In the genomic region with DNA sequence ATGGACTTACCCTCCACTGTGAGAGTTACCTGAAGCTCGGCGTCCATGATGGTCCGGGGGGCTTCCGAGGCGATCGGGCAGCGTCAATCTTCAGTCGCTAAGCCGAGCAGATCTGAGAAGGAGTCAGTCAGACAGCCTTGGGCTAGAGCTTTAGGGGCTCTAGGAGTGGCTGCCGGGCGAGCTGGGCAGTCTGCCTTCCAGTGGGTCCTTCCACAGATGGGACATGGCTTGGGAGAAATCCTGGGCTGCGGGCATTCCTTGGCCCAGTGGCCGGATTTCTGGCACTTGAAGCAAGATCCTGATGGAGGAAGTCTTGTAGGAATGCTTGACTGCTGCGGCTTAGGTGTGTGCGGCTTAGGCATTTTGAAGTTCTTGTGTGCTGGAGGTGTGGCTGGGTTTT, we compare ENCODE assay signal across 23 cellular contexts. TPM values are rescaled to one million over a fixed set of nuclear protein-coding genes. Genes with fewer than 3 reads are reported as not detected.
"Had no signal": no experiment of that assay in that cellular context is flagged by ENCODE, and none has a peak within 500 bp of the region (broad histone marks: within the 10 kb centered on the region; RNA-seq: fewer than 3 reads in every experiment).

No MANE protein-coding gene starts in this region.

RNA-seq across cellular contexts. Expression of a gene that starts 5.7 kb away (rescaled TPM):
- total RNA-seq: activated CD4-positive, alpha-beta memory T cell treated with anti-CD3 and anti-CD28 coated beads, Interleukin-2, amount 10 ng/mL, durations not matched to agents 7 days and 5 days; activated CD4-positive, alpha-beta T cell treated with anti-CD3 and anti-CD28 coated beads for 36 hours; activated CD4-positive, alpha-beta T cell treated with anti-CD3 and anti-CD28 coated beads, Interleukin-2, amount 10 ng/mL, durations not matched to agents 7 days and 5 days; activated CD8-positive, alpha-beta memory T cell treated with anti-CD3 and anti-CD28 coated beads, Interleukin-2, amount 10 ng/mL, durations not matched to agents 7 days and 5 days; activated CD8-positive, alpha-beta T cell treated with anti-CD3 and anti-CD28 coated beads, Interleukin-2, amount 10 ng/mL, durations not matched to agents 7 days and 5 days; activated naive CD4-positive, alpha-beta T cell treated with anti-CD3 and anti-CD28 coated beads for 36 hours; activated naive CD4-positive, alpha-beta T cell treated with anti-CD3 and anti-CD28 coated beads, Interleukin-2, amount 50 U/mL, for 72 hours; activated T-cell treated with anti-CD3 and anti-CD28 coated beads, Interleukin-2, amount 50 U/mL, for 4 hours; activated T-cell treated with anti-CD3 and anti-CD28 coated beads, Interleukin-2, amount 50 U/mL, for 72 hours; activated T-helper 1 cell treated with anti-CD3 and anti-CD28 coated beads, Interleukin-12 subunit alpha, Interleukin-12 subunit beta, Interleukin-2, Interleukin-4 antibody, amounts not matched to agents 30 ng/mL and 10 ng/mL and 1 ng/mL, durations not matched to agents 14 hours and 24 hours and 36 hours; activated T-helper 17 cell treated with anti-CD3 and anti-CD28 coated beads, Interleukin-2, amount 50 U/mL, for 72 hours; adrenal gland; aorta; body of pancreas; cardiac septum; T-helper 1 cell treated with Interleukin-12 subunit alpha and Interleukin-12 subunit beta and Interleukin-4 antibody, amounts not matched to agents 30 ng/mL and 1 ng/mL, for 36 hours; T-helper 17 cell; T-helper 2 cell treated with Interferon-gamma antibody and Interleukin-4, amounts not matched to agents 100 ng/mL and 5 ng/mL, for 36 hours had no signal
- polyA plus RNA-seq: aorta had no signal

RNA-seq across cellular contexts. Expression of a gene that starts 14.9 kb away (rescaled TPM):
- total RNA-seq: activated CD4-positive, alpha-beta memory T cell treated with anti-CD3 and anti-CD28 coated beads, Interleukin-2, amount 10 ng/mL, durations not matched to agents 7 days and 5 days; activated CD4-positive, alpha-beta T cell treated with anti-CD3 and anti-CD28 coated beads for 36 hours; activated CD4-positive, alpha-beta T cell treated with anti-CD3 and anti-CD28 coated beads, Interleukin-2, amount 10 ng/mL, durations not matched to agents 7 days and 5 days; activated CD8-positive, alpha-beta memory T cell treated with anti-CD3 and anti-CD28 coated beads, Interleukin-2, amount 10 ng/mL, durations not matched to agents 7 days and 5 days; activated CD8-positive, alpha-beta T cell treated with anti-CD3 and anti-CD28 coated beads, Interleukin-2, amount 10 ng/mL, durations not matched to agents 7 days and 5 days; activated naive CD4-positive, alpha-beta T cell treated with anti-CD3 and anti-CD28 coated beads for 36 hours; activated naive CD4-positive, alpha-beta T cell treated with anti-CD3 and anti-CD28 coated beads, Interleukin-2, amount 50 U/mL, for 72 hours; activated naive CD8-positive, alpha-beta T cell treated with anti-CD3 and anti-CD28 coated beads for 36 hours; activated T-cell treated with anti-CD3 and anti-CD28 coated beads, Interleukin-2, amount 50 U/mL, for 4 hours; activated T-cell treated with anti-CD3 and anti-CD28 coated beads, Interleukin-2, amount 50 U/mL, for 72 hours; activated T-helper 1 cell treated with anti-CD3 and anti-CD28 coated beads, Interleukin-12 subunit alpha, Interleukin-12 subunit beta, Interleukin-2, Interleukin-4 antibody, amounts not matched to agents 30 ng/mL and 10 ng/mL and 1 ng/mL, durations not matched to agents 14 hours and 24 hours and 36 hours; activated T-helper 17 cell treated with anti-CD3 and anti-CD28 coated beads, Interleukin-2, amount 50 U/mL, for 72 hours; adrenal gland; aorta; astrocyte; body of pancreas; breast epithelium; cardiac septum; T-cell; T-helper 1 cell treated with Interleukin-12 subunit alpha and Interleukin-12 subunit beta and Interleukin-4 antibody, amounts not matched to agents 30 ng/mL and 1 ng/mL, for 36 hours; T-helper 17 cell; T-helper 2 cell treated with Interferon-gamma antibody and Interleukin-4, amounts not matched to agents 100 ng/mL and 5 ng/mL, for 36 hours; WTC11 had no signal
- polyA plus RNA-seq: adrenal gland, aorta had no signal
